Comparison of ENCODE assay signal across 2 cellular contexts in genomic region chr22:36872084-36872483, GRCh38.
TF ChIP-seq lines count a peak whose summit lies in the region.

No MANE protein-coding gene starts in this region.

TF ChIP-seq in HepG2, 621 proteins besides CTCF, POLR2A, EP300 and RAD21:
- no peak for TF ChIP-seq SOX6 (IDR thresholded peaks at IDR 0.05)
- TF ChIP-seq SOX6 (CRISPR knock-in tag; IDR thresholded peaks at IDR 0.05) = no peak
- TF ChIP-seq ZNF629 (CRISPR knock-in tag; conservative IDR thresholded peaks at IDR 0.05) = 0 out of 2 replicates have a peak, but pooled peaks have one; percentile 23
TF ChIP-seq in HepG2: peak in this region for 1.

TF ChIP-seq in K562, 482 proteins besides CTCF, POLR2A, EP300 and RAD21:
- TF ChIP-seq SRSF1 (IDR thresholded peaks at IDR 0.05; ENCODE audit: low read depth, low read length) (no peak), RBM25 (IDR thresholded peaks at IDR 0.05; ENCODE audit: low read depth, low read length, severe bottlenecking) (peak; percentile 59)
